ENCODE assay signal across 25 cellular contexts in genomic region chr22:38021201-38021600, GRCh38. TPM values are rescaled to one million over a fixed set of nuclear protein-coding genes. Genes with fewer than 3 reads are reported as not detected.
"Had no signal": no experiment of that assay in that cellular context is flagged by ENCODE, and none has a peak within 500 bp of the region (broad histone marks: within the 10 kb centered on the region; RNA-seq: fewer than 3 reads in every experiment).

No MANE protein-coding gene starts in this region.

- H3K27ac ChIP-seq: body of pancreas, heart left ventricle, left ventricle myocardium inferior, parathyroid adenoma, tibial artery had no signal

- H3K36me3 ChIP-seq: heart left ventricle, left ventricle myocardium inferior, tibial artery had no signal

- H3K36me3 Mint-ChIP-seq: activated naive CD8-positive, alpha-beta T cell treated with anti-CD3 and anti-CD28 coated beads, Interleukin-2, amount 10 ng/mL, durations not matched to agents 7 days and 5 days; naive B cell; stimulated activated effector memory CD8-positive, alpha-beta T cell treated with anti-CD3 and anti-CD28 coated beads, Interleukin-12 subunit alpha, Interleukin-12 subunit beta, amount 100 ng/mL, for 72 hours had no signal

- H3K27me3 Mint-ChIP-seq: activated naive CD8-positive, alpha-beta T cell treated with anti-CD3 and anti-CD28 coated beads, Interleukin-2, amount 10 ng/mL, durations not matched to agents 7 days and 5 days; activated T-cell treated with anti-CD3 and anti-CD28 coated beads, Interleukin-2, amount 50 U/mL, for 24 hours; naive B cell had no signal

- DNase-seq: activated B cell treated with CpG ODN at 0.5 μM for 24 hours; activated CD4-positive, alpha-beta T cell treated with anti-CD3 and anti-CD28 coated beads for 4 hours; activated CD8-positive, alpha-beta T cell treated with anti-CD3 and anti-CD28 coated beads, Interleukin-2, amount 10 ng/mL, durations not matched to agents 7 days and 5 days; activated naive CD4-positive, alpha-beta T cell treated with Interleukin-2 at 50 U/mL for 16 hours; activated naive CD8-positive, alpha-beta T cell treated with anti-CD3 and anti-CD28 coated beads, Interleukin-2, amount 10 ng/mL, durations not matched to agents 7 days and 5 days; activated T-cell treated with anti-CD3 and anti-CD28 coated beads, Interleukin-2, amount 50 U/mL, for 24 hours; amygdala; body of pancreas; cortex of kidney; effector CD8-positive, alpha-beta T cell; heart left ventricle; left ventricle myocardium inferior; naive B cell; stimulated activated CD4-positive, alpha-beta T cell treated with anti-CD3 and anti-CD28 coated beads, Interleukin-4, amount 100 ng/mL, for 24 hours; T-helper 1 cell; T-helper 9 cell; tibial artery had no signal

- H3K4me1 Mint-ChIP-seq: activated B cell treated with CpG ODN at 0.5 μM for 24 hours; activated naive CD8-positive, alpha-beta T cell treated with anti-CD3 and anti-CD28 coated beads, Interleukin-2, amount 10 ng/mL, durations not matched to agents 7 days and 5 days had no signal

- H3K4me3 ChIP-seq: body of pancreas, gastroesophageal sphincter, heart left ventricle, left ventricle myocardium inferior, tibial artery had no signal

- H3K27me3 ChIP-seq: body of pancreas, gastroesophageal sphincter, heart left ventricle, tibial artery had no signal

- H3K4me3 Mint-ChIP-seq: activated B cell treated with CpG ODN at 0.5 μM for 24 hours; activated CD8-positive, alpha-beta T cell treated with anti-CD3 and anti-CD28 coated beads, Interleukin-2, amount 10 ng/mL, durations not matched to agents 7 days and 5 days; activated naive CD8-positive, alpha-beta T cell treated with anti-CD3 and anti-CD28 coated beads, Interleukin-2, amount 10 ng/mL, durations not matched to agents 7 days and 5 days; activated T-cell treated with anti-CD3 and anti-CD28 coated beads, Interleukin-2, amount 50 U/mL, for 24 hours; naive B cell; stimulated activated effector memory CD8-positive, alpha-beta T cell treated with anti-CD3 and anti-CD28 coated beads, Interleukin-12 subunit alpha, Interleukin-12 subunit beta, amount 100 ng/mL, for 72 hours had no signal

- ATAC-seq: activated CD8-positive, alpha-beta T cell treated with anti-CD3 and anti-CD28 coated beads, Interleukin-2, amount 10 ng/mL, durations not matched to agents 7 days and 5 days; body of pancreas; esophagus mucosa; gastroesophageal sphincter; heart left ventricle; sciatic nerve; stimulated activated effector memory CD8-positive, alpha-beta T cell treated with anti-CD3 and anti-CD28 coated beads, Interleukin-12 subunit alpha, Interleukin-12 subunit beta, amount 100 ng/mL, for 72 hours had no signal

- H3K9me3 ChIP-seq: body of pancreas, gastroesophageal sphincter, heart left ventricle, left ventricle myocardium inferior, tibial artery had no signal

- H3K9me3 Mint-ChIP-seq: activated B cell treated with CpG ODN at 0.5 μM for 24 hours; activated naive CD8-positive, alpha-beta T cell treated with anti-CD3 and anti-CD28 coated beads, Interleukin-2, amount 10 ng/mL, durations not matched to agents 7 days and 5 days; activated T-cell treated with anti-CD3 and anti-CD28 coated beads, Interleukin-2, amount 50 U/mL, for 24 hours; activated T-helper 2 cell treated with anti-CD3 and anti-CD28 coated beads, Interferon-gamma antibody, Interleukin-2, Interleukin-4, amounts not matched to agents 10 μg/mL and 5 μg/mL and 100 μg/mL, durations not matched to agents 14 hours and 24 hours and 36 hours; naive B cell; stimulated activated effector memory CD8-positive, alpha-beta T cell treated with anti-CD3 and anti-CD28 coated beads, Interleukin-12 subunit alpha, Interleukin-12 subunit beta, amount 100 ng/mL, for 72 hours had no signal

- H3K27ac Mint-ChIP-seq: activated B cell treated with CpG ODN at 0.5 μM for 24 hours; activated CD8-positive, alpha-beta T cell treated with anti-CD3 and anti-CD28 coated beads, Interleukin-2, amount 10 ng/mL, durations not matched to agents 7 days and 5 days; activated naive CD8-positive, alpha-beta T cell treated with anti-CD3 and anti-CD28 coated beads, Interleukin-2, amount 10 ng/mL, durations not matched to agents 7 days and 5 days; activated T-cell treated with anti-CD3 and anti-CD28 coated beads, Interleukin-2, amount 50 U/mL, for 24 hours; activated T-helper 2 cell treated with anti-CD3 and anti-CD28 coated beads, Interferon-gamma antibody, Interleukin-2, Interleukin-4, amounts not matched to agents 10 μg/mL and 5 μg/mL and 100 μg/mL, durations not matched to agents 14 hours and 24 hours and 36 hours; naive B cell; stimulated activated effector memory CD8-positive, alpha-beta T cell treated with anti-CD3 and anti-CD28 coated beads, Interleukin-12 subunit alpha, Interleukin-12 subunit beta, amount 100 ng/mL, for 72 hours had no signal

RNA-seq across cellular contexts. Expression of gene SOX10, which starts 36.8 kb away (rescaled TPM):
- total RNA-seq: activated B cell treated with CpG ODN at 0.5 μM for 24 hours; activated CD8-positive, alpha-beta T cell treated with anti-CD3 and anti-CD28 coated beads, Interleukin-2, amount 10 ng/mL, durations not matched to agents 7 days and 5 days; activated naive CD8-positive, alpha-beta T cell treated with anti-CD3 and anti-CD28 coated beads, Interleukin-2, amount 10 ng/mL, durations not matched to agents 7 days and 5 days; activated T-helper 2 cell treated with anti-CD3 and anti-CD28 coated beads, Interferon-gamma antibody, Interleukin-2, Interleukin-4, amounts not matched to agents 10 μg/mL and 5 μg/mL and 100 μg/mL, durations not matched to agents 14 hours and 24 hours and 36 hours; kidney epithelial cell; mononuclear cell had no signal
